Comparison of ENCODE assay signal across 1 cellular context in the genomic region with DNA sequence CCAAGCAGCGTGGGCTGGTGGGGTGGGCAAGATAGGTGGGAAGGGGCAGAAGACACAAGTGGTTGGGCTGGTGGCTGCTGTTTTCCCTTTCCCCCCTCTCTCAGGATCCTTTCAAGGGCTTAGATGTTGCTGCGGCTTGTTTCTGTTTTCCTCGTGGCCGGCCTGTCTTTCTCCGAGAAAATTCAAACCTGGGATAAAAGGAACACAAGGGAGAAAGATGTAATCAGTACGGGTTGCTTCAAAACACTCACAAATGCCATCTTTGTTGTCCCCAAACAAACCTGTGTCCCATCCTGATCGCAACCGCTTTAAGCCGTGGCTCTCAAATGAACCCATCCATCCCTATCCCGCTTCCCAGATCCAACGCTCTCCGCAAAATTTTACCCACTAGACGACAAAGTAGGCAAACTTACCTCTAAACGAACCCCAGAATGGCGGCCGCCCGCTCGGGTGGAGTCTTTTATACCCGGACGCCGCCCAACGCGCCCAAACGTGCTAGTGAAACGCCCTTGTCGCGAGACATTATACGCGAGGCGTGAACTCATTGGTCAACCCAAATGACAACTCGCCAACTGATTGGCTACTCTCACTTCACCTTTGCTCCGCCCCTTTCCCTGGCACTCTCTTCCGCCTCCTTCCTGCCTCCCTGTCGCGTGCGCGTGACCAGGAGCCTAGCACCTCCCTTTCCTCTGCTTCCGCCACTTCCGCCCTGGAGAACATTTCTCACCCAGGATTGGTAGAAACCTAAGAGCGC.
TF ChIP-seq lines count a peak whose summit lies in the region.

PPP1R10 (minus strand) TSS at position 433 of the 754 bp plus-strand sequence. CDS start 7,299 bp downstream, outside the sequence.

TF ChIP-seq in WTC11, 78 proteins besides CTCF, POLR2A, EP300 and RAD21 (continued from another document):
- TF ChIP-seq, protein P1, sequence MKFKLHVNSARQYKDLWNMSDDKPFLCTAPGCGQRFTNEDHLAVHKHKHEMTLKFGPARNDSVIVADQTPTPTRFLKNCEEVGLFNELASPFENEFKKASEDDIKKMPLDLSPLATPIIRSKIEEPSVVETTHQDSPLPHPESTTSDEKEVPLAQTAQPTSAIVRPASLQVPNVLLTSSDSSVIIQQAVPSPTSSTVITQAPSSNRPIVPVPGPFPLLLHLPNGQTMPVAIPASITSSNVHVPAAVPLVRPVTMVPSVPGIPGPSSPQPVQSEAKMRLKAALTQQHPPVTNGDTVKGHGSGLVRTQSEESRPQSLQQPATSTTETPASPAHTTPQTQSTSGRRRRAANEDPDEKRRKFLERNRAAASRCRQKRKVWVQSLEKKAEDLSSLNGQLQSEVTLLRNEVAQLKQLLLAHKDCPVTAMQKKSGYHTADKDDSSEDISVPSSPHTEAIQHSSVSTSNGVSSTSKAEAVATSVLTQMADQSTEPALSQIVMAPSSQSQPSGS (CRISPR knock-in tag; IDR thresholded peaks at IDR 0.05; ENCODE audit: borderline replicate concordance, low read depth) = no peak
- TF ChIP-seq, protein P2, sequence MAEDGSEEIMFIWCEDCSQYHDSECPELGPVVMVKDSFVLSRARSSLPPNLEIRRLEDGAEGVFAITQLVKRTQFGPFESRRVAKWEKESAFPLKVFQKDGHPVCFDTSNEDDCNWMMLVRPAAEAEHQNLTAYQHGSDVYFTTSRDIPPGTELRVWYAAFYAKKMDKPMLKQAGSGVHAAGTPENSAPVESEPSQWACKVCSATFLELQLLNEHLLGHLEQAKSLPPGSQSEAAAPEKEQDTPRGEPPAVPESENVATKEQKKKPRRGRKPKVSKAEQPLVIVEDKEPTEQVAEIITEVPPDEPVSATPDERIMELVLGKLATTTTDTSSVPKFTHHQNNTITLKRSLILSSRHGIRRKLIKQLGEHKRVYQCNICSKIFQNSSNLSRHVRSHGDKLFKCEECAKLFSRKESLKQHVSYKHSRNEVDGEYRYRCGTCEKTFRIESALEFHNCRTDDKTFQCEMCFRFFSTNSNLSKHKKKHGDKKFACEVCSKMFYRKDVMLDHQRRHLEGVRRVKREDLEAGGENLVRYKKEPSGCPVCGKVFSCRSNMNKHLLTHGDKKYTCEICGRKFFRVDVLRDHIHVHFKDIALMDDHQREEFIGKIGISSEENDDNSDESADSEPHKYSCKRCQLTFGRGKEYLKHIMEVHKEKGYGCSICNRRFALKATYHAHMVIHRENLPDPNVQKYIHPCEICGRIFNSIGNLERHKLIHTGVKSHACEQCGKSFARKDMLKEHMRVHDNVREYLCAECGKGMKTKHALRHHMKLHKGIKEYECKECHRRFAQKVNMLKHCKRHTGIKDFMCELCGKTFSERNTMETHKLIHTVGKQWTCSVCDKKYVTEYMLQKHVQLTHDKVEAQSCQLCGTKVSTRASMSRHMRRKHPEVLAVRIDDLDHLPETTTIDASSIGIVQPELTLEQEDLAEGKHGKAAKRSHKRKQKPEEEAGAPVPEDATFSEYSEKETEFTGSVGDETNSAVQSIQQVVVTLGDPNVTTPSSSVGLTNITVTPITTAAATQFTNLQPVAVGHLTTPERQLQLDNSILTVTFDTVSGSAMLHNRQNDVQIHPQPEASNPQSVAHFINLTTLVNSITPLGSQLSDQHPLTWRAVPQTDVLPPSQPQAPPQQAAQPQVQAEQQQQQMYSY (CRISPR knock-in tag; IDR thresholded peaks at IDR 0.05) = 0 out of 2 replicates have a peak, but pooled peaks have one; percentile 22
- TF ChIP-seq JAZF1 (CRISPR knock-in tag; IDR thresholded peaks at IDR 0.05) (no peak), ZNF416 (CRISPR knock-in tag; IDR thresholded peaks at IDR 0.05) (peak; percentile 89; the same call in 1 of the 2 replicates), SOX15 (CRISPR knock-in tag; IDR thresholded peaks at IDR 0.05) (0 out of 2 replicates have a peak, but pooled peaks have one; percentile 28), MYBL2 (CRISPR knock-in tag; IDR thresholded peaks at IDR 0.05) (peak; percentile 63; the same call in 1 of the 2 replicates), ERG (CRISPR knock-in tag; IDR thresholded peaks at IDR 0.05) (peak; percentile 95), MXD4 (CRISPR knock-in tag; IDR thresholded peaks at IDR 0.05; ENCODE audit: borderline replicate concordance) (no peak), CDX4 (CRISPR knock-in tag; IDR thresholded peaks at IDR 0.05; ENCODE audit: borderline replicate concordance) (peak; percentile 84; the same call in 1 of the 2 replicates), GABPB1 (CRISPR knock-in tag; IDR thresholded peaks at IDR 0.05) (no peak), ZNF532 (CRISPR knock-in tag; IDR thresholded peaks at IDR 0.05; ENCODE audit: borderline replicate concordance) (peak; percentile 90; the same call in 1 of the 2 replicates), ZNF317 (CRISPR knock-in tag; IDR thresholded peaks at IDR 0.05; ENCODE audit: borderline replicate concordance, low read depth) (no peak), FOXP4 (CRISPR knock-in tag; IDR thresholded peaks at IDR 0.05) (peak; percentile 50; the same call in 1 of the 2 replicates)
- TF ChIP-seq, protein P3, sequence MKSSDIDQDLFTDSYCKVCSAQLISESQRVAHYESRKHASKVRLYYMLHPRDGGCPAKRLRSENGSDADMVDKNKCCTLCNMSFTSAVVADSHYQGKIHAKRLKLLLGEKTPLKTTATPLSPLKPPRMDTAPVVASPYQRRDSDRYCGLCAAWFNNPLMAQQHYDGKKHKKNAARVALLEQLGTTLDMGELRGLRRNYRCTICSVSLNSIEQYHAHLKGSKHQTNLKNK (CRISPR knock-in tag; IDR thresholded peaks at IDR 0.05) = peak; percentile 96
- TF ChIP-seq, protein P4, sequence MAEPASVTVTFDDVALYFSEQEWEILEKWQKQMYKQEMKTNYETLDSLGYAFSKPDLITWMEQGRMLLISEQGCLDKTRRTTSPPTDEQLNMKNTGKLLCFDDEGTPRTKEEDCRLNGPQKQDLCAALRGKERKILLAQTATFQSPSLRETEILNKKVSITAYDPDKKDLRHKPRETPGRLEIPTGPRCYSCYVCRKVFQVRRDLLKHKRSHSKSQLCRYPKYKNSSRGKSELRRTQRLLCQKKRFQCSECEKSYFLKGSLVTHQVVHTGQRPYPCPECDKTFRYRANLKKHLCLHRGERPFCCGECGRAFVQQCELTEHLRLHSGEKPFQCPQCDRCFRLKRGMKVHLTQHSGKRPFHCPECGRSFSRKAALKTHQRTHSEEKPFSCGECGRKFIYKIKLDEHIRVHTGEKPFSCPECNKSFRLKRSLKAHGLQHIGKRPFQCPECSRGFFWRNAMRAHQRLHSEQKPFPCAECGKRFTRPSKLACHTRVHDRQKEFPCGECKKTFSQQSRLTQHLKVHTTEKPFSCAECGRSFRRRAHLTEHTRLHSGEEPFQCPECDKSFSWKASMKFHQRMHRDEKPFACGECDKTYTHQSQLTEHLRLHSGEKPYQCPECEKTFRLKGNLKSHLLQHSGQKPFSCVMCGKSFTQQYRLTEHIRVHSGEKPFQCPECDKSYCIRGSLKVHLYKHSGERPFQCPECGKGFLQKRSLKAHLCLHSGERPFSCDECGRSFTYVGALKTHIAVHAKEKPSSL (CRISPR knock-in tag; conservative IDR thresholded peaks at IDR 0.05) = peak; percentile 93
- TF ChIP-seq, protein P5, sequence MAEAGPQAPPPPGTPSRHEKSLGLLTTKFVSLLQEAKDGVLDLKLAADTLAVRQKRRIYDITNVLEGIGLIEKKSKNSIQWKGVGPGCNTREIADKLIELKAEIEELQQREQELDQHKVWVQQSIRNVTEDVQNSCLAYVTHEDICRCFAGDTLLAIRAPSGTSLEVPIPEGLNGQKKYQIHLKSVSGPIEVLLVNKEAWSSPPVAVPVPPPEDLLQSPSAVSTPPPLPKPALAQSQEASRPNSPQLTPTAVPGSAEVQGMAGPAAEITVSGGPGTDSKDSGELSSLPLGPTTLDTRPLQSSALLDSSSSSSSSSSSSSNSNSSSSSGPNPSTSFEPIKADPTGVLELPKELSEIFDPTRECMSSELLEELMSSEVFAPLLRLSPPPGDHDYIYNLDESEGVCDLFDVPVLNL (CRISPR knock-in tag; IDR thresholded peaks at IDR 0.05; ENCODE audit: borderline replicate concordance, low read depth) = no peak
- TF ChIP-seq, protein P6, sequence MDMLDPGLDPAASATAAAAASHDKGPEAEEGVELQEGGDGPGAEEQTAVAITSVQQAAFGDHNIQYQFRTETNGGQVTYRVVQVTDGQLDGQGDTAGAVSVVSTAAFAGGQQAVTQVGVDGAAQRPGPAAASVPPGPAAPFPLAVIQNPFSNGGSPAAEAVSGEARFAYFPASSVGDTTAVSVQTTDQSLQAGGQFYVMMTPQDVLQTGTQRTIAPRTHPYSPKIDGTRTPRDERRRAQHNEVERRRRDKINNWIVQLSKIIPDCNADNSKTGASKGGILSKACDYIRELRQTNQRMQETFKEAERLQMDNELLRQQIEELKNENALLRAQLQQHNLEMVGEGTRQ (CRISPR knock-in tag; IDR thresholded peaks at IDR 0.05) = peak; percentile 83
- TF ChIP-seq, protein P7, sequence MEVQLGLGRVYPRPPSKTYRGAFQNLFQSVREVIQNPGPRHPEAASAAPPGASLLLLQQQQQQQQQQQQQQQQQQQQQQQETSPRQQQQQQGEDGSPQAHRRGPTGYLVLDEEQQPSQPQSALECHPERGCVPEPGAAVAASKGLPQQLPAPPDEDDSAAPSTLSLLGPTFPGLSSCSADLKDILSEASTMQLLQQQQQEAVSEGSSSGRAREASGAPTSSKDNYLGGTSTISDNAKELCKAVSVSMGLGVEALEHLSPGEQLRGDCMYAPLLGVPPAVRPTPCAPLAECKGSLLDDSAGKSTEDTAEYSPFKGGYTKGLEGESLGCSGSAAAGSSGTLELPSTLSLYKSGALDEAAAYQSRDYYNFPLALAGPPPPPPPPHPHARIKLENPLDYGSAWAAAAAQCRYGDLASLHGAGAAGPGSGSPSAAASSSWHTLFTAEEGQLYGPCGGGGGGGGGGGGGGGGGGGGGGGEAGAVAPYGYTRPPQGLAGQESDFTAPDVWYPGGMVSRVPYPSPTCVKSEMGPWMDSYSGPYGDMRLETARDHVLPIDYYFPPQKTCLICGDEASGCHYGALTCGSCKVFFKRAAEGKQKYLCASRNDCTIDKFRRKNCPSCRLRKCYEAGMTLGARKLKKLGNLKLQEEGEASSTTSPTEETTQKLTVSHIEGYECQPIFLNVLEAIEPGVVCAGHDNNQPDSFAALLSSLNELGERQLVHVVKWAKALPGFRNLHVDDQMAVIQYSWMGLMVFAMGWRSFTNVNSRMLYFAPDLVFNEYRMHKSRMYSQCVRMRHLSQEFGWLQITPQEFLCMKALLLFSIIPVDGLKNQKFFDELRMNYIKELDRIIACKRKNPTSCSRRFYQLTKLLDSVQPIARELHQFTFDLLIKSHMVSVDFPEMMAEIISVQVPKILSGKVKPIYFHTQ (CRISPR knock-in tag; IDR thresholded peaks at IDR 0.05) = peak; percentile 97
TF ChIP-seq in WTC11: peak in this region for 23.
